37 cellular contexts compared by ENCODE assay signal in the genomic region with DNA sequence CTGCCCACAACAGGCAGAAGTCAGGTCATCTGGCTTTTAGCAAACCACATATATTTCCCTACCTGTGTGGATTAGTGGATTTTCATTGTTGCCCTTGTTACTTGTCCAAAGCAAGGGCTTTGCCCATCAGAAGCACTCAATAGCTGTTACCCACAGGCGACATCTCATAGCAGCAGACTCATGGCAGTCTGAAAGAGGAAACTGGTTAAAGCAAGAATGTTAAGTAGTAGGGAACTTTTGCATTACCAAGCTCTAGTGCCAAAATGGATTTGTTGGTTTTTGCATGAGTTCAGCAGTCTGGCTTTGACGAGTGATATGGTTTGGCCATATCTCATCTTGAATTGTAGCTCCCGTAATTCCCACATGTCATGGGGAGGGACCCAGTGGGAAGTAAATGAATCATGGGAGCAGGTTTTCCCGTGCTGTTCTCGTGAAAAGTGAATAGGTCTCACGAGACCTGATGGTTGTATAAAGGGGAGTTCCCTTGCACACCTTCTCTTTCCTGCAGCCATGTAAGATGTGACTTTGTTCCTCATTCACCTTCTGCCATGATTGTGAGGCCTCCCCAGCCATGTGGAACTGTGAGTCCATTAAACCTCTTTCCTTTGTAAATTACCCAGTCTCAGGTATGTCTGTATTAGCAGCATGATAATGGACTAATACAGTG.
"Had no signal": no experiment of that assay in that cellular context is flagged by ENCODE, and none has a peak within 500 bp of the region (broad histone marks: within the 10 kb centered on the region; RNA-seq: fewer than 3 reads in every experiment).

No MANE protein-coding gene starts in this region.

- H3K27ac ChIP-seq: adrenal gland, cardiac muscle cell, colonic mucosa, epithelial cell of prostate, gastrocnemius medialis, parathyroid adenoma, psoas muscle, thoracic aorta had no signal

- H3K4me3 Mint-ChIP-seq: activated CD4-positive, alpha-beta T cell treated with anti-CD3 and anti-CD28 coated beads for 36 hours; activated CD8-positive, alpha-beta T cell treated with anti-CD3 and anti-CD28 coated beads, Interleukin-2, amount 10 ng/mL, durations not matched to agents 7 days and 5 days; activated naive CD4-positive, alpha-beta T cell treated with anti-CD3 and anti-CD28 coated beads for 36 hours; activated naive CD8-positive, alpha-beta T cell treated with anti-CD3 and anti-CD28 coated beads for 36 hours; activated T-helper 1 cell treated with anti-CD3 and anti-CD28 coated beads, Interleukin-12 subunit alpha, Interleukin-12 subunit beta, Interleukin-2, Interleukin-4 antibody, amounts not matched to agents 30 ng/mL and 10 ng/mL and 1 ng/mL, durations not matched to agents 14 hours and 24 hours and 36 hours; brain; immature natural killer cell; mesothelial cell of epicardium; naive B cell; neural crest cell; T-helper 2 cell treated with Interferon-gamma antibody and Interleukin-4, amounts not matched to agents 5 μg/mL and 100 μg/mL, for 36 hours had no signal

- H3K79me2 ChIP-seq: parathyroid adenoma had no signal

- FAIRE-seq: endometrium, kidney, small intestine, urothelium cell line had no signal

- H3K9ac ChIP-seq: parathyroid adenoma had no signal

- H3K9me3 ChIP-seq: adrenal gland, colonic mucosa, gastrocnemius medialis, psoas muscle, sigmoid colon, thoracic aorta had no signal

- H3K4me3 ChIP-seq: adrenal gland, cardiac muscle cell, colonic mucosa, gastrocnemius medialis, psoas muscle, sigmoid colon, thoracic aorta had no signal

- H3K4me1 ChIP-seq: adrenal gland, colonic mucosa, parathyroid adenoma, psoas muscle had no signal

- H3K27me3 ChIP-seq: adrenal gland, cardiac muscle cell, colonic mucosa, gastrocnemius medialis, sigmoid colon had no signal

- H3K36me3 ChIP-seq: adrenal gland, colonic mucosa, gastrocnemius medialis, sigmoid colon, thoracic aorta had no signal

- H3K4me1 Mint-ChIP-seq: activated CD4-positive, alpha-beta T cell treated with anti-CD3 and anti-CD28 coated beads for 36 hours; immature natural killer cell; mesothelial cell of epicardium; neural crest cell had no signal

- H2AFZ ChIP-seq: parathyroid adenoma had no signal

- H3K27me3 Mint-ChIP-seq: activated CD4-positive, alpha-beta T cell treated with anti-CD3 and anti-CD28 coated beads for 36 hours; activated naive CD8-positive, alpha-beta T cell treated with anti-CD3 and anti-CD28 coated beads for 36 hours; brain; naive B cell had no signal

- DNase-seq: activated CD4-positive, alpha-beta T cell treated with anti-CD3 and anti-CD28 coated beads for 36 hours; activated CD4-positive, CD25-positive, alpha-beta regulatory T cell; activated CD8-positive, alpha-beta T cell treated with anti-CD3 and anti-CD28 coated beads, Interleukin-2, amount 10 ng/mL, durations not matched to agents 7 days and 5 days; activated effector memory CD4-positive, alpha-beta T cell treated with anti-CD3 and anti-CD28 coated beads, Interleukin-2, amount 50 U/mL, for 16 hours; activated naive CD4-positive, alpha-beta T cell treated with anti-CD3 and anti-CD28 coated beads for 36 hours; activated naive CD8-positive, alpha-beta T cell treated with anti-CD3 and anti-CD28 coated beads for 36 hours; adrenal gland; aorta; cerebellar nuclear complex; colonic mucosa; effector CD8-positive, alpha-beta T cell; gastrocnemius medialis; hippocampal formation; immature natural killer cell; kidney; left colon; mammary epithelial cell; naive B cell; nucleus accumbens; psoas muscle; sigmoid colon; small intestine; stimulated activated CD4-positive, alpha-beta T cell treated with anti-CD3 and anti-CD28 coated beads, Interleukin-4, amount 100 ng/mL, for 24 hours; stimulated activated naive CD4-positive, alpha-beta T cell; T-helper 1 cell; trophoblast cell had no signal

- ATAC-seq: activated CD4-positive, alpha-beta T cell treated with anti-CD3 and anti-CD28 coated beads for 36 hours; activated CD8-positive, alpha-beta T cell treated with anti-CD3 and anti-CD28 coated beads, Interleukin-2, amount 10 ng/mL, durations not matched to agents 7 days and 5 days; gastrocnemius medialis; left colon; psoas muscle had no signal

- H3K27ac Mint-ChIP-seq: activated CD4-positive, alpha-beta T cell treated with anti-CD3 and anti-CD28 coated beads for 36 hours; activated CD8-positive, alpha-beta T cell treated with anti-CD3 and anti-CD28 coated beads, Interleukin-2, amount 10 ng/mL, durations not matched to agents 7 days and 5 days; activated naive CD4-positive, alpha-beta T cell treated with anti-CD3 and anti-CD28 coated beads for 36 hours; activated naive CD8-positive, alpha-beta T cell treated with anti-CD3 and anti-CD28 coated beads for 36 hours; activated T-helper 1 cell treated with anti-CD3 and anti-CD28 coated beads, Interleukin-12 subunit alpha, Interleukin-12 subunit beta, Interleukin-2, Interleukin-4 antibody, amounts not matched to agents 30 ng/mL and 10 ng/mL and 1 ng/mL, durations not matched to agents 14 hours and 24 hours and 36 hours; immature natural killer cell; mesothelial cell of epicardium; T-helper 2 cell treated with Interferon-gamma antibody and Interleukin-4, amounts not matched to agents 5 μg/mL and 100 μg/mL, for 36 hours had no signal

- H3K9me3 Mint-ChIP-seq: activated naive CD4-positive, alpha-beta T cell treated with anti-CD3 and anti-CD28 coated beads for 36 hours; activated naive CD8-positive, alpha-beta T cell treated with anti-CD3 and anti-CD28 coated beads for 36 hours; activated T-helper 1 cell treated with anti-CD3 and anti-CD28 coated beads, Interleukin-12 subunit alpha, Interleukin-12 subunit beta, Interleukin-2, Interleukin-4 antibody, amounts not matched to agents 30 ng/mL and 10 ng/mL and 1 ng/mL, durations not matched to agents 14 hours and 24 hours and 36 hours; immature natural killer cell; T-helper 2 cell treated with Interferon-gamma antibody and Interleukin-4, amounts not matched to agents 5 μg/mL and 100 μg/mL, for 36 hours had no signal
